Comparison of ENCODE assay signal across 7 cellular contexts in genomic region chr16:32461666-32462065, GRCh38.
DNase-seq lines count a peak whose midpoint lies in the region; FAIRE-seq and TF ChIP-seq lines count a peak whose summit lies in the region.
"Not testable (repeated sequence)": the region's sequence is repeated elsewhere in the genome, so short reads cannot be mapped to it uniquely, and the experiment has no call there.

No MANE protein-coding gene starts in this region.

- CTCF ChIA-PET in SK-N-SH (lab: Yijun Ruan, JAX) = not testable (repeated sequence)

- H3K79me2 ChIP-seq in SK-N-SH (ENCODE audit: insufficient read depth) = not testable (repeated sequence)

- not testable (repeated sequence) for H3K36me3 Mint-ChIP-seq in osteocyte (ENCODE audit: unreplicated experiment)

- H3K9me3 ChIP-seq in SK-N-SH = not testable (repeated sequence)

- H3K4me3 ChIP-seq in SK-N-SH (ENCODE audit: low read depth in 2 of 2, low read length in 1 of 2) = not testable (repeated sequence)

- POLR2A ChIA-PET in SK-N-SH (lab: Yijun Ruan, JAX) = not testable (repeated sequence)

- H3K4me1 ChIP-seq in SK-N-SH (ENCODE audit: control insufficient read depth in 1 of 2, insufficient read depth in 2 of 2, low read depth in 1 of 2, low read length in 1 of 2) = not testable (repeated sequence)

- not testable (repeated sequence) for H3K27ac Mint-ChIP-seq in osteocyte (ENCODE audit: unreplicated experiment)

- not testable (repeated sequence) for TF ChIP-seq EP300 in SK-N-SH (IDR thresholded peaks at IDR 0.05; ENCODE audit: borderline replicate concordance in 1 of 2, low read depth in 1 of 2, low read length in 1 of 2)

- H3K4me2 ChIP-seq in SK-N-SH = not testable (repeated sequence)

- H3K27me3 Mint-ChIP-seq in osteocyte (ENCODE audit: unreplicated experiment) = not testable (repeated sequence)

- DNase-seq in Daoy (ENCODE audit: low read depth) (peak; percentile 13), GM13977 (ENCODE audit: low spot score) (peak; percentile 1), SK-N-SH (peak; percentile 0), epidermal melanocyte (ENCODE audit: insufficient read length, low spot score) (peak; percentile 0), cardiac septum (ENCODE audit: low spot score) (peak; percentile 61), osteocyte (ENCODE audit: extremely low spot score, unreplicated experiment) (peak; percentile 82), urothelium cell line (ENCODE audit: low spot score) (peak; percentile 17)

- not testable (repeated sequence) for H3K27me3 ChIP-seq in SK-N-SH (ENCODE audit: insufficient read depth)

- not testable (repeated sequence) for TF ChIP-seq CTCF in GM13977 (IDR thresholded peaks at IDR 0.05; ENCODE audit: extremely low read depth, insufficient read depth, missing control alignments); SK-N-SH (IDR thresholded peaks at IDR 0.05); osteocyte (IDR thresholded peaks at IDR 0.05)

- TF ChIP-seq RAD21 in SK-N-SH (IDR thresholded peaks at IDR 0.05; ENCODE audit: low read length) = not testable (repeated sequence)

- H2AFZ ChIP-seq in SK-N-SH (ENCODE audit: low read depth) = not testable (repeated sequence)

- intact Hi-C loops in cardiac septum (cut with DNase I) = not testable (repeated sequence)

- FAIRE-seq in urothelium cell line (lab: Jason Lieb, UNC) = not testable (repeated sequence)

- not testable (repeated sequence) for H3F3A ChIP-seq in SK-N-SH (replicated peaks; ENCODE audit: insufficient read depth)

- H3K4me3 Mint-ChIP-seq in osteocyte (ENCODE audit: unreplicated experiment) = not testable (repeated sequence)

- H3K4me1 Mint-ChIP-seq in osteocyte (ENCODE audit: unreplicated experiment) = not testable (repeated sequence)

- H3K9ac ChIP-seq in SK-N-SH = not testable (repeated sequence)

- not testable (repeated sequence) for H3K36me3 ChIP-seq in SK-N-SH (replicated peaks in 1 of 2; ENCODE audit: control insufficient read depth in 1 of 2, insufficient read depth in 2 of 2, low read length in 1 of 2)

- in situ Hi-C loops in GM13977 (cut with MboI; ENCODE audit: low pct_unique_long_range_greater_than_20kb, low sequenced_read_pairs, unreplicated experiment) = not testable (repeated sequence)

- H3K9me2 ChIP-seq in SK-N-SH = not testable (repeated sequence)

- not testable (repeated sequence) for H3K27ac ChIP-seq in SK-N-SH (ENCODE audit: low read depth in 2 of 2, low read length in 1 of 2)

- H4K20me1 ChIP-seq in SK-N-SH (ENCODE audit: insufficient read depth) = not testable (repeated sequence)

- 5% methylated on average over 19 of the region's 20 CpGs for WGBS in SK-N-SH (ENCODE audit: low lambda C conversion rate)

- not testable (repeated sequence) for H3K9me3 Mint-ChIP-seq in osteocyte (ENCODE audit: unreplicated experiment)

Comparison
In these comparisons a context has a peak if more than half of its experiments do, and no peak if none do; other contexts are left out.
1. DNase-seq: peak in every context shown above with its lines; median percentile 82 in osteocyte; 61 in cardiac septum; 17 in urothelium cell line; 13 in Daoy; 1 in GM13977; 0 in SK-N-SH; 0 in epidermal melanocyte.